In the genomic region with DNA sequence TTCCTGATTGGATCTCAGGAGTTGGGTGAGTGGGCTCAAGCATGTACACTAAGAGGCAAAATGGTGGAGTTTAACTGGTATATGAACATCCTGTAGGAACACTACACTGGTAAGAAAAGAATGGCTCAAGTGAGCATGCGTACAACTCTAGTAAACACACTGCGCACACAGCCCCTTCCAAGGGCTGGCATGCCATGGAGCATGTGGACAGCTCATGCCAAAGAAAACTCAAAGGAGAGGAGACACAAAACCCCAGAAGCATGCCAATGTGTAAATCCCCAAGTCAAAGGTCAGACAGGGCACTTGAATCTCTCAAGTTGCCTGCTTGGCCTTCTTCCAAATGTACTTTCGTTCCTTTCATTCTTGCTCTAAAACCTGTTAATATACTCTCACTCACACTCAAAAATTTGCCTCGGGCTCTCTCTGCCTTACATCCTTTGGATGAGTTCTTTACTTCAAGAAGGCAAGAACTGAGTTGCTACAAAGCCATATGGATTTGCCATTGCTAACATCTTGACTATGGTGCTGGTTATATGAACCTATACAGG, we compare ENCODE assay signal across 19 cellular contexts.
"Had no signal": no experiment of that assay in that cellular context is flagged by ENCODE, and none has a peak within 500 bp of the region (broad histone marks: within the 10 kb centered on the region; RNA-seq: fewer than 3 reads in every experiment).

No MANE protein-coding gene starts in this region.

- H3K27ac ChIP-seq: ascending aorta, gastroesophageal sphincter, heart left ventricle, suprapubic skin, transverse colon had no signal

- DNase-seq: activated CD4-positive, alpha-beta T cell treated with anti-CD3 and anti-CD28 coated beads, Interleukin-2, amount 50 U/mL, for 1 hour; activated CD4-positive, CD25-positive, alpha-beta regulatory T cell treated with anti-CD3 and anti-CD28 coated beads, Interleukin-2, amount 50 U/mL, for 72 hours; activated CD8-positive, alpha-beta memory T cell treated with anti-CD3 and anti-CD28 coated beads, Interleukin-2, amount 50 U/mL, for 48 hours; activated effector memory CD4-positive, alpha-beta T cell treated with anti-CD3 and anti-CD28 coated beads, Interleukin-2, amount 50 U/mL, for 16 hours; activated T-cell treated with anti-CD3 and anti-CD28 coated beads, Interleukin-2, amount 50 U/mL, for 72 hours; cerebellar nuclear complex; cortex of kidney; heart left ventricle; nephron progenitor cell; nucleus accumbens; stimulated activated CD4-positive, alpha-beta T cell treated with anti-CD3 and anti-CD28 coated beads, Interleukin-2, amount 100 ng/mL, for 24 hours; transverse colon had no signal

- H3K4me3 Mint-ChIP-seq: activated naive CD4-positive, alpha-beta T cell treated with anti-CD3 and anti-CD28 coated beads, Interleukin-2, amount 50 U/mL, for 24 hours; activated T-cell treated with anti-CD3 and anti-CD28 coated beads, Interleukin-2, amount 50 U/mL, for 72 hours; nephron progenitor cell; stimulated activated naive CD8-positive, alpha-beta T cell treated with anti-CD3 and anti-CD28 coated beads, Interleukin-15, Interleukin-2, amounts not matched to agents 100 ng/mL and 50 ng/mL, for 24 hours; T-helper 1 cell treated with Interleukin-12 subunit alpha and Interleukin-12 subunit beta and Interleukin-4 antibody, amounts not matched to agents 30 μg/mL and 1 μg/mL, for 36 hours had no signal

- H3K9me3 ChIP-seq: ascending aorta, gastroesophageal sphincter, heart left ventricle, suprapubic skin, transverse colon had no signal

- H3K27ac Mint-ChIP-seq: activated naive CD4-positive, alpha-beta T cell treated with anti-CD3 and anti-CD28 coated beads, Interleukin-2, amount 50 U/mL, for 24 hours; nephron progenitor cell; stimulated activated naive CD8-positive, alpha-beta T cell treated with anti-CD3 and anti-CD28 coated beads, Interleukin-15, Interleukin-2, amounts not matched to agents 100 ng/mL and 50 ng/mL, for 24 hours; T-helper 1 cell treated with Interleukin-12 subunit alpha and Interleukin-12 subunit beta and Interleukin-4 antibody, amounts not matched to agents 30 μg/mL and 1 μg/mL, for 36 hours had no signal

- H3K27me3 Mint-ChIP-seq: activated naive CD4-positive, alpha-beta T cell treated with anti-CD3 and anti-CD28 coated beads, Interleukin-2, amount 50 U/mL, for 24 hours; stimulated activated naive CD8-positive, alpha-beta T cell treated with anti-CD3 and anti-CD28 coated beads, Interleukin-15, Interleukin-2, amounts not matched to agents 100 ng/mL and 50 ng/mL, for 24 hours had no signal

- H3K4me1 ChIP-seq: ascending aorta, gastroesophageal sphincter, heart left ventricle, suprapubic skin had no signal

- H3K36me3 ChIP-seq: ascending aorta, heart left ventricle, suprapubic skin, transverse colon had no signal

- H3K27me3 ChIP-seq: ascending aorta, gastroesophageal sphincter, heart left ventricle, suprapubic skin, transverse colon had no signal

- FAIRE-seq: endometrium had no signal

- H3K4me1 Mint-ChIP-seq: nephron progenitor cell had no signal

- H3K4me3 ChIP-seq: ascending aorta, gastroesophageal sphincter, heart left ventricle, suprapubic skin, transverse colon had no signal

- H3K9me3 Mint-ChIP-seq: activated naive CD4-positive, alpha-beta T cell treated with anti-CD3 and anti-CD28 coated beads, Interleukin-2, amount 50 U/mL, for 24 hours; activated T-cell treated with anti-CD3 and anti-CD28 coated beads, Interleukin-2, amount 50 U/mL, for 72 hours; nephron progenitor cell; stimulated activated naive CD8-positive, alpha-beta T cell treated with anti-CD3 and anti-CD28 coated beads, Interleukin-15, Interleukin-2, amounts not matched to agents 100 ng/mL and 50 ng/mL, for 24 hours; T-helper 1 cell treated with Interleukin-12 subunit alpha and Interleukin-12 subunit beta and Interleukin-4 antibody, amounts not matched to agents 30 μg/mL and 1 μg/mL, for 36 hours had no signal
